In the genomic region with DNA sequence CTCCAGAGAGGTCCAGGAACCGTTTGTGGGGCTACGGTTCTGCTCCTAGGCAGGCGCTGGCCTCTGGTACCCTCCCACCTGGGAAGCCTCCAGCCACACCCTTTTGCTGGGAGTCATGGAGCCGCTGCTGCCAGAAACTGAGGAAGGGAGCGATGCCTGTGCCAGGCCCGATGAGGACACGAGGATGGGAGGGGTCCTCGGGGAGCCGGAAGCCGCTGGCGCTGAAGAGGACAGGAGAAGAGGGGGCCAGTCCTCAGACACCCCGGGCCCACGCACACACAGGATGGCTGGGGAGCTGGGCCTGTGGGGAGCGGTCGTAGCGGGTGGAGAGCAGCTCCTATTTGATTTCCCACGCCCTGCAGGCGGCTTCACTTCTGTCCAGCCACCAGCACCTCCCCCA, we compare ENCODE assay signal across 6 cellular contexts. TPM values are rescaled to one million over a fixed set of nuclear protein-coding genes. Genes with fewer than 3 reads are reported as not detected.
"Had no signal": no experiment of that assay in that cellular context is flagged by ENCODE, and none has a peak within 500 bp of the region (broad histone marks: within the 10 kb centered on the region; RNA-seq: fewer than 3 reads in every experiment).

No MANE protein-coding gene starts in this region.

RNA-seq across cellular contexts. Expression of a gene that starts 24.2 kb away (rescaled TPM):
- total RNA-seq: GM23248, GM23338, H1, H4, H7, H9 had no signal
- polyA plus RNA-seq: GM23248, GM23338 had no signal
